ENCODE assay signal across 1 cellular context in genomic region chr6:33761922-33762629, GRCh38.
TF ChIP-seq lines count a peak whose summit lies in the region.

No MANE protein-coding gene starts in this region.

TF ChIP-seq in H1, 55 proteins besides CTCF, POLR2A, EP300 and RAD21:
- TF ChIP-seq SIN3A (conservative IDR thresholded peaks at IDR 0.05 in 1 of 2, IDR thresholded peaks at IDR 0.05 in 1 of 2; ENCODE audit: low read depth in 1 of 2, low read length in 2 of 2) (0 out of 4 replicates have a peak, but pooled peaks of 1 of the 2 experiments have one; percentile 31), ATF3 (IDR thresholded peaks at IDR 0.05; ENCODE audit: insufficient read depth, low read depth, low read length) (no peak), CTBP2 (IDR thresholded peaks at IDR 0.05; ENCODE audit: borderline replicate concordance, insufficient read depth, insufficient read length, low read length) (no peak), TEAD4 (IDR thresholded peaks at IDR 0.05; ENCODE audit: low read depth, low read length) (0 out of 2 replicates have a peak, but pooled peaks have one; percentile 7), MAX (IDR thresholded peaks at IDR 0.05) (peak; percentile 47; the same call in 1 of the 2 replicates), KDM1A (IDR thresholded peaks at IDR 0.05; ENCODE audit: borderline replicate concordance, low read length) (peak; percentile 91)
